Comparison of ENCODE assay signal across 8 cellular contexts in genomic region chr11:124717421-124717785, GRCh38. TPM values are rescaled to one million over a fixed set of nuclear protein-coding genes. Genes with fewer than 3 reads are reported as not detected.
DNase-seq lines count a peak whose midpoint lies in the region; ATAC-seq and TF ChIP-seq lines count a peak whose summit lies in the region.

No MANE protein-coding gene starts in this region.

- no peak for TF ChIP-seq CTCF in hepatocyte (IDR thresholded peaks at IDR 0.05; ENCODE audit: poor library complexity)
- TF ChIP-seq CTCF in stomach (IDR thresholded peaks at IDR 0.05) = no peak

- H3K27me3 ChIP-seq in hepatocyte (peaks cover 68% of the 10 kb centered on the region), stomach (peaks cover 0 to 78% (median 31%) of the 10 kb centered on the region in 3 donors)

- intact Hi-C loops in stomach (cut with DNase I; ENCODE audit: low total_unique reads) = no loop called here

- no peak for DNase-seq in T-helper 2 cell treated with Interferon-gamma antibody and Interleukin-4, amounts not matched to agents 5 μg/mL and 100 μg/mL, for 36 hours (ENCODE audit: low spot score)
- DNase-seq in T-helper 2 cell = no peak
- no peak for DNase-seq in T-helper 17 cell
- no peak for DNase-seq in hepatocyte (ENCODE audit: low spot score)
- no peak for DNase-seq in stomach
- no peak for DNase-seq in C1 segment of cervical spinal cord (lab: John Stamatoyannopoulos, UW)
- DNase-seq in NOMO-1 (lab: John Stamatoyannopoulos, UW; ENCODE audit: unreplicated experiment in 2 of 2) = no peak
- no peak for DNase-seq in T-helper 9 cell

- ATAC-seq in T-helper 17 cell = no peak

- H3K36me3 Mint-ChIP-seq in T-helper 2 cell treated with Interferon-gamma antibody and Interleukin-4, amounts not matched to agents 5 μg/mL and 100 μg/mL, for 36 hours (ENCODE audit: low read depth) = peaks cover 2% of the 10 kb centered on the region
- H3K36me3 Mint-ChIP-seq in T-helper 17 cell (ENCODE audit: low read depth) = peaks cover 3% of the 10 kb centered on the region

- peaks cover 2% of the 10 kb centered on the region for H3K9me3 ChIP-seq in T-helper 17 cell (ENCODE audit: control insufficient read depth, low read length, poor library complexity, severe bottlenecking)
- no peaks in the 10 kb centered on the region for H3K9me3 ChIP-seq in hepatocyte (ENCODE audit: low read depth)
- no peaks in the 10 kb centered on the region for H3K9me3 ChIP-seq in stomach

- TF ChIP-seq EP300 in stomach (IDR thresholded peaks at IDR 0.05) = no peak

- H3K27ac Mint-ChIP-seq in T-helper 2 cell treated with Interferon-gamma antibody and Interleukin-4, amounts not matched to agents 5 μg/mL and 100 μg/mL, for 36 hours = no peak overlapping the region
- peak overlapping the region; percentile 79 for H3K27ac Mint-ChIP-seq in T-helper 17 cell

- H3K9me3 Mint-ChIP-seq in T-helper 2 cell treated with Interferon-gamma antibody and Interleukin-4, amounts not matched to agents 5 μg/mL and 100 μg/mL, for 36 hours = no peaks in the 10 kb centered on the region

- H4K20me1 ChIP-seq in hepatocyte (ENCODE audit: insufficient read depth, poor library complexity, severe bottlenecking) = no peaks in the 10 kb centered on the region

- H3K4me2 ChIP-seq in hepatocyte = peak overlapping the region; percentile 98

- peak overlapping the region; percentile 73 for H3K4me3 Mint-ChIP-seq in T-helper 2 cell treated with Interferon-gamma antibody and Interleukin-4, amounts not matched to agents 5 μg/mL and 100 μg/mL, for 36 hours
- peak overlapping the region; percentile 87 for H3K4me3 Mint-ChIP-seq in T-helper 17 cell

- no peak for TF ChIP-seq POLR2A in stomach (IDR thresholded peaks at IDR 0.05)

- H3K79me2 ChIP-seq in hepatocyte = no peaks in the 10 kb centered on the region

- WGBS in hepatocyte (ENCODE audit: low lambda C conversion rate, missing lambda C conversion rate) = 51% methylated on average over 7 of the region's 7 CpGs
- WGBS in stomach, 5 donors = 27 to 46% (median 36%) methylated on average over 7 of the region's 7 CpGs

- no peak overlapping the region for H3K27ac ChIP-seq in hepatocyte
- peak overlapping the region in 1 of 5 donors; percentile 18 for H3K27ac ChIP-seq in stomach

- peaks cover 6% of the 10 kb centered on the region for H3K4me1 Mint-ChIP-seq in T-helper 2 cell treated with Interferon-gamma antibody and Interleukin-4, amounts not matched to agents 5 μg/mL and 100 μg/mL, for 36 hours (ENCODE audit: low read depth)
- peaks cover 17% of the 10 kb centered on the region for H3K4me1 Mint-ChIP-seq in T-helper 17 cell

- no peaks in the 10 kb centered on the region for H3K36me3 ChIP-seq in hepatocyte (replicated peaks; ENCODE audit: insufficient read depth, low read depth)
- H3K36me3 ChIP-seq in stomach = no peaks in the 10 kb centered on the region

- H3K4me1 ChIP-seq in hepatocyte (ENCODE audit: insufficient read depth) = peaks cover 11% of the 10 kb centered on the region
- H3K4me1 ChIP-seq in stomach = peaks cover 12 to 20% (median 16%) of the 10 kb centered on the region in 4 donors

- H3K27me3 Mint-ChIP-seq in T-helper 2 cell treated with Interferon-gamma antibody and Interleukin-4, amounts not matched to agents 5 μg/mL and 100 μg/mL, for 36 hours (ENCODE audit: low read depth) = peaks cover 72% of the 10 kb centered on the region
- H3K27me3 Mint-ChIP-seq in T-helper 17 cell = peaks cover 75% of the 10 kb centered on the region

- H3K4me3 ChIP-seq in hepatocyte (no peak overlapping the region), stomach (peak overlapping the region; percentile 36 to 57 (median 46))

- H3K9me2 ChIP-seq in hepatocyte (replicated peaks; ENCODE audit: insufficient read depth) = no peaks in the 10 kb centered on the region

- no peak overlapping the region for H2AFZ ChIP-seq in hepatocyte

RNA-seq across cellular contexts. Expression of gene NRGN, which starts 22.3 kb away (rescaled TPM):
- total RNA-seq in T-helper 17 cell (100 to 1,000 TPM in 1 of 2 donors, 10 to 100 TPM in 1; 20.8 to 614 TPM), hepatocyte (not detected in 2 replicates), stomach (under 1 TPM in 2 of 5 donors, not detected in 3; 0.37 to 0.87 TPM)
- polyA plus RNA-seq in hepatocyte (1.1 and 1.2 TPM in 2 replicates), stomach (1 to 10 TPM in 2 of 3 donors, not detected in 1; 3.1 to 5.5 TPM)

RNA-seq across cellular contexts. Expression of gene VSIG2, which starts 34.7 kb away (rescaled TPM):
- total RNA-seq in T-helper 17 cell (under 1 TPM; 0.32 to 0.57 TPM), hepatocyte (22.6 and 22.9 TPM in 2 replicates), stomach (100 to 1,000 TPM in 3 of 5 donors, 10 to 100 TPM in 2; 80.5 to 419 (median 147) TPM)
- polyA plus RNA-seq in hepatocyte (34.3 and 38.9 TPM in 2 replicates), stomach (100 to 1,000 TPM; 178 to 219 (median 196) TPM)

RNA-seq across cellular contexts. Expression of gene SPA17, which starts 43.7 kb away (rescaled TPM):
- total RNA-seq in T-helper 17 cell = 1 to 10 TPM in 1 of 2 donors, under 1 TPM in 1; 0.67 to 1.1 TPM
- 5.8 and 7.2 TPM in 2 replicates for total RNA-seq in hepatocyte
- polyA plus RNA-seq in hepatocyte = 3.8 and 5.8 TPM in 2 replicates
- 10 to 100 TPM in 1 of 5 donors, 1 to 10 TPM in 2, not detected in 2; 1.8 to 26.8 (median 4.0) TPM for total RNA-seq in stomach
- 10 to 100 TPM in 2 of 3 donors, 1 to 10 TPM in 1; 8.6 to 14.4 (median 10.7) TPM for polyA plus RNA-seq in stomach

RNA-seq across cellular contexts. Expression of gene SIAE, which starts 43.9 kb away (rescaled TPM):
- total RNA-seq in T-helper 17 cell (10 to 100 TPM in 1 of 2 donors, 1 to 10 TPM in 1; 6.8 to 15.0 TPM), hepatocyte (35.5 and 37.0 TPM in 2 replicates), stomach (10 to 100 TPM in 3 of 5 donors, 1 to 10 TPM in 2; 1.2 to 22.6 (median 11.0) TPM)
- polyA plus RNA-seq in hepatocyte (18.6 and 24.0 TPM in 2 replicates), stomach (10 to 100 TPM in 1 of 3 donors, 1 to 10 TPM in 2; 2.7 to 12.2 (median 9.2) TPM)

RNA-seq across cellular contexts. Expression of gene ESAM, which starts 44.7 kb away (rescaled TPM):
- 10 to 100 TPM in 1 of 2 donors, 1 to 10 TPM in 1; 3.5 to 30.5 TPM for total RNA-seq in T-helper 17 cell
- total RNA-seq in hepatocyte = 2.0 and 3.6 TPM in 2 replicates
- 3.9 and 7.9 TPM in 2 replicates for polyA plus RNA-seq in hepatocyte
- 10 to 100 TPM in 1 of 5 donors, 1 to 10 TPM in 4; 4.1 to 11.3 (median 9.4) TPM for total RNA-seq in stomach
- polyA plus RNA-seq in stomach = 10 to 100 TPM in 2 of 3 donors, 1 to 10 TPM in 1; 8.1 to 19.6 (median 13.9) TPM

Comparison
In these comparisons a context has a peak if more than half of its experiments do, and no peak if none do; other contexts are left out.
1. RNA of gene NRGN, which starts 22.3 kb away (total RNA-seq): 20.8 to 614 TPM in T-helper 17 cell; not detected in hepatocyte and 0.37 to 0.87 TPM in stomach; every median in the first group is over 10 times any median in the second.
2. RNA of gene VSIG2, which starts 34.7 kb away (total RNA-seq): 80.5 to 419 TPM in stomach and 22.6 to 22.9 TPM in hepatocyte; 0.32 to 0.57 TPM in T-helper 17 cell; every median in the first group is over 10 times any median in the second.